29 cellular contexts compared by ENCODE assay signal in genomic region chr11:126896025-126896424, GRCh38.
"Had no signal": no experiment of that assay in that cellular context is flagged by ENCODE, and none has a peak within 500 bp of the region (broad histone marks: within the 10 kb centered on the region; RNA-seq: fewer than 3 reads in every experiment).

No MANE protein-coding gene starts in this region.

- H3K27me3 Mint-ChIP-seq: stimulated activated memory B cell treated with anti-CD40 and anti-IgM and Interleukin-4, amounts not matched to agents 10 μg/mL and 1 μg/mL and 100 μg/mL, for 72 hours had no signal

- H3K27ac ChIP-seq: stomach, suprapubic skin, testis, thoracic aorta, thyroid gland, tibial artery, tibial nerve, transverse colon, upper lobe of left lung, upper lobe of right lung, uterus, vagina had no signal

- H3K9me3 Mint-ChIP-seq: type B pancreatic cell had no signal

- H3K27me3 ChIP-seq: stomach, suprapubic skin, testis, thyroid gland, tibial artery, tibial nerve, transverse colon, upper lobe of left lung, upper lobe of right lung, uterus, vagina had no signal

- H3K27ac Mint-ChIP-seq: stimulated activated effector memory CD8-positive, alpha-beta T cell treated with anti-CD3 and anti-CD28 coated beads, Interleukin-12 subunit alpha, Interleukin-12 subunit beta, amount 100 ng/mL, for 72 hours; stimulated activated memory B cell treated with anti-CD40 and anti-IgM and Interleukin-4, amounts not matched to agents 10 μg/mL and 1 μg/mL and 100 μg/mL, for 72 hours; stimulated activated naive B cell treated with anti-CD40 and anti-IgM and Interleukin-4, amounts not matched to agents 10 μg/mL and 1 μg/mL and 100 μg/mL, for 72 hours; stimulated activated naive CD8-positive, alpha-beta T cell treated with anti-CD3 and anti-CD28 coated beads, Interleukin-15, amount 100 ng/mL, for 72 hours; stimulated activated naive CD8-positive, alpha-beta T cell treated with anti-CD3 and anti-CD28 coated beads, Interleukin-15, Interleukin-2, amounts not matched to agents 100 ng/mL and 50 ng/mL, for 24 hours; type B pancreatic cell had no signal

- H3K9me3 ChIP-seq: suprapubic skin, testis, thoracic aorta, thyroid gland, transverse colon, upper lobe of right lung, uterus, vagina had no signal

- H3K4me1 Mint-ChIP-seq: stimulated activated effector memory CD8-positive, alpha-beta T cell treated with anti-CD3 and anti-CD28 coated beads, Interleukin-12 subunit alpha, Interleukin-12 subunit beta, amount 100 ng/mL, for 72 hours; stimulated activated memory B cell treated with anti-CD40 and anti-IgM and Interleukin-4, amounts not matched to agents 10 μg/mL and 1 μg/mL and 100 μg/mL, for 72 hours; stimulated activated naive B cell treated with anti-CD40 and anti-IgM and Interleukin-4, amounts not matched to agents 10 μg/mL and 1 μg/mL and 100 μg/mL, for 72 hours had no signal

- H3K4me3 Mint-ChIP-seq: stimulated activated effector memory CD8-positive, alpha-beta T cell treated with anti-CD3 and anti-CD28 coated beads, Interleukin-12 subunit alpha, Interleukin-12 subunit beta, amount 100 ng/mL, for 72 hours; stimulated activated memory B cell treated with anti-CD40 and anti-IgM and Interleukin-4, amounts not matched to agents 10 μg/mL and 1 μg/mL and 100 μg/mL, for 72 hours; stimulated activated naive B cell treated with anti-CD40 and anti-IgM and Interleukin-4, amounts not matched to agents 10 μg/mL and 1 μg/mL and 100 μg/mL, for 72 hours; stimulated activated naive CD8-positive, alpha-beta T cell treated with anti-CD3 and anti-CD28 coated beads, Interleukin-15, amount 100 ng/mL, for 72 hours; stimulated activated naive CD8-positive, alpha-beta T cell treated with anti-CD3 and anti-CD28 coated beads, Interleukin-15, Interleukin-2, amounts not matched to agents 100 ng/mL and 50 ng/mL, for 24 hours; type B pancreatic cell had no signal

- H3K36me3 Mint-ChIP-seq: stimulated activated effector memory CD8-positive, alpha-beta T cell treated with anti-CD3 and anti-CD28 coated beads, Interleukin-12 subunit alpha, Interleukin-12 subunit beta, amount 100 ng/mL, for 72 hours; stimulated activated memory B cell treated with anti-CD40 and anti-IgM and Interleukin-4, amounts not matched to agents 10 μg/mL and 1 μg/mL and 100 μg/mL, for 72 hours; stimulated activated naive B cell treated with anti-CD40 and anti-IgM and Interleukin-4, amounts not matched to agents 10 μg/mL and 1 μg/mL and 100 μg/mL, for 72 hours; type B pancreatic cell had no signal

- FAIRE-seq: urothelium cell line had no signal

- ATAC-seq: stimulated activated effector memory CD8-positive, alpha-beta T cell treated with anti-CD3 and anti-CD28 coated beads, Interleukin-12 subunit alpha, Interleukin-12 subunit beta, amount 100 ng/mL, for 72 hours; stimulated activated memory B cell treated with anti-CD40 and anti-IgM and Interleukin-4, amounts not matched to agents 10 μg/mL and 1 μg/mL and 100 μg/mL, for 72 hours; stimulated activated naive B cell treated with anti-CD40 and anti-IgM and Interleukin-4, amounts not matched to agents 10 μg/mL and 1 μg/mL and 100 μg/mL, for 72 hours; stimulated activated naive CD8-positive, alpha-beta T cell treated with anti-CD3 and anti-CD28 coated beads, Interleukin-15, amount 100 ng/mL, for 72 hours; stimulated activated naive CD8-positive, alpha-beta T cell treated with anti-CD3 and anti-CD28 coated beads, Interleukin-15, Interleukin-2, amounts not matched to agents 100 U/mL and 50 U/mL, for 24 hours; upper lobe of right lung had no signal

- H3K4me3 ChIP-seq: stomach, suprapubic skin, testis, thoracic aorta, thyroid gland, tibial artery, tibial nerve, transverse colon, upper lobe of left lung, upper lobe of right lung, uterus, vagina had no signal

- H3K36me3 ChIP-seq: stomach, suprapubic skin, thoracic aorta, thyroid gland, tibial artery, tibial nerve, transverse colon, upper lobe of left lung, upper lobe of right lung, uterus, vagina had no signal

- H3K4me1 ChIP-seq: stomach, testis, thyroid gland, tibial artery, transverse colon, uterus, vagina had no signal

- DNase-seq: stimulated activated CD4-positive, alpha-beta T cell treated with anti-CD3 and anti-CD28 coated beads, Interleukin-2, amount 100 ng/mL, for 48 hours; stimulated activated CD4-positive, alpha-beta T cell treated with anti-CD3 and anti-CD28 coated beads, Interleukin-4, amount 100 ng/mL, for 1 hour; stimulated activated CD4-positive, alpha-beta T cell treated with anti-CD3 and anti-CD28 coated beads, Interleukin-4, amount 100 ng/mL, for 24 hours; stimulated activated CD4-positive, alpha-beta T cell treated with anti-CD3 and anti-CD28 coated beads, Interleukin-4, amount 100 ng/mL, for 4 hours; stimulated activated CD8-positive, alpha-beta memory T cell treated with anti-CD3 and anti-CD28 coated beads, Interleukin-4, amount 100 ng/mL, for 48 hours; stimulated activated naive B cell treated with anti-CD40 and anti-IgM and Interleukin-4, amounts not matched to agents 10 μg/mL and 1 μg/mL and 100 μg/mL, for 72 hours; stimulated activated naive CD4-positive, alpha-beta T cell; stimulated activated naive CD4-positive, alpha-beta T cell treated with Interleukin-2 at 50 U/mL for 16 hours; stimulated activated naive CD8-positive, alpha-beta T cell treated with anti-CD3 and anti-CD28 coated beads, Interleukin-15, amount 100 ng/mL, for 72 hours; stimulated activated naive CD8-positive, alpha-beta T cell treated with anti-CD3 and anti-CD28 coated beads, Interleukin-15, Interleukin-2, amounts not matched to agents 100 U/mL and 50 U/mL, for 24 hours; stomach; substantia nigra; testis; thyroid gland; tibial artery; transverse colon; trophoblast cell; upper lobe of left lung; upper lobe of right lung; uterus had no signal
